Comparison of ENCODE assay signal across 8 cellular contexts in the genomic region with DNA sequence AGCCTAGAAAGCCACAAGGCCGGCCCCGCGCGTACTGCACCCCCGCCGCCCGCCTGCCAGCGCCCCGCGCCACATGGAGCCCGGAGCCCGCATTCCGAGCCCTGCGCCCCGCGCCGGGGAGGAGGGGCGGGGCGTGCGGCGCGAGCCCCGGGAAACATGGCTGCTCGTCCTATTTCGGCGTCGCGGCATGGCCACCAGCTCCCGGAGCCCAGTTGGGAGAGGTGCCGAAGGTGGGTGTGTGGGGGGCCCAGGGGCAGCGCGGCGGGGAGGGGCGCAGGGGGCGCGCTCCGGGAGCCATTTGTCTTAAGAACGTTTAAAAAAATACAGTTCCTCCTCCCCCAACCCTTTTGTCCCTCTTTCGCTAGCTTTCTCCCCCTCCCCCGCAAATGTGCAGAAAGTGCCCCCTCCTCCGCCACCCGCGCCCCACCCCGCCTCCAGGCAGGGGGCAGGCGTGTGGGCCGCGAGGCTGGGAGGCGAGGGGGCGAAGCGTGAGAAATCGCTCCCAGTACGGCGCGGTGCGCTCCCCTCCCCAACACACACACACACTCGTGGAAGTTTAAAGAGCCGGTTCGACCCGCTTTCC. TPM values are rescaled to one million over a fixed set of nuclear protein-coding genes. Genes with fewer than 3 reads are reported as not detected.
A peak's percentile ranks its signal among the peaks of the same experiment; 100 is the strongest.
DNase-seq lines count a peak whose midpoint lies in the region; ATAC-seq and TF ChIP-seq lines count a peak whose summit lies in the region.

No MANE protein-coding gene starts in this region.

- no peak for TF ChIP-seq CTCF in BE2C (IDR thresholded peaks at IDR 0.05; ENCODE audit: low read depth, low read length)

- H3K9me3 ChIP-seq in BE2C: no peaks in the 10 kb centered on the region
- no peaks in the 10 kb centered on the region for H3K9me3 ChIP-seq in HAP-1
- H3K9me3 ChIP-seq in endocrine pancreas (ENCODE audit: control insufficient read depth, low read length): no peaks in the 10 kb centered on the region
- H3K9me3 ChIP-seq in mesodermal cell (ENCODE audit: control insufficient read depth, low read length): no peaks in the 10 kb centered on the region

- ATAC-seq in HG03439 (IDR thresholded peaks at IDR 0.05; ENCODE audit: unreplicated experiment): no peak

- peak; percentile 80 for DNase-seq in BE2C
- peak; percentile 93 to 96 for DNase-seq in HAP-1 (ENCODE audit: low spot score in 2 of 2)
- peak; percentile 12 for DNase-seq in NCI-H748 treated with DMSO at 0.1 percent for 48 hours (lab: John Stamatoyannopoulos, UW)
- peak; percentile 39 to 48 (median 41) for DNase-seq in activated CD8-positive, alpha-beta memory T cell treated with anti-CD3 and anti-CD28 coated beads for 48 hours (ENCODE audit: low read depth in 2 of 3, low spot score in 2 of 3)
- peak; percentile 61 to 70 for DNase-seq in stimulated activated CD8-positive, alpha-beta memory T cell treated with anti-CD3 and anti-CD28 coated beads, Interleukin-15, amount 100 ng/mL, for 4 hours (ENCODE audit: low read depth in 2 of 2)

- in situ Hi-C loops in HAP-1 (cut with MboI; ENCODE audit: low sequenced_read_pairs): no loop called here

- H3K4me3 ChIP-seq in BE2C (ENCODE audit: low read depth, low read length): peak overlapping the region; percentile 97
- H3K4me3 ChIP-seq in HAP-1: peak overlapping the region; percentile 91
- H3K4me3 ChIP-seq in endocrine pancreas (ENCODE audit: control insufficient read depth, insufficient read depth, low read length): no peak overlapping the region
- peak overlapping the region; percentile 98 for H3K4me3 ChIP-seq in mesodermal cell (ENCODE audit: extremely low read depth, insufficient read depth, low read length, poor library complexity, severe bottlenecking)

- peaks cover 8% of the 10 kb centered on the region for H3K36me3 ChIP-seq in BE2C
- H3K36me3 ChIP-seq in HAP-1 (replicated peaks): peaks cover 28% of the 10 kb centered on the region
- H3K36me3 ChIP-seq in endocrine pancreas (ENCODE audit: control insufficient read depth, insufficient read depth, low read length): no peaks in the 10 kb centered on the region
- H3K36me3 ChIP-seq in mesodermal cell (ENCODE audit: control insufficient read depth, insufficient read depth, low read length): peaks cover 10% of the 10 kb centered on the region

- WGBS in mesodermal cell (ENCODE audit: insufficient coverage in 2 of 2), 2 experiments: 0% methylated on average over 25 to 30 of the region's 59 CpGs

- peak overlapping the region; percentile 93 for H3K27ac ChIP-seq in mesodermal cell (ENCODE audit: low read depth, low read length, severe bottlenecking)

- H3K27me3 ChIP-seq in BE2C (no peaks in the 10 kb centered on the region), HAP-1 (ENCODE audit: low read depth) (no peaks in the 10 kb centered on the region), endocrine pancreas (ENCODE audit: control insufficient read depth, insufficient read depth, low read length) (no peaks in the 10 kb centered on the region)

- peak overlapping the region; percentile 14 for H3K9ac ChIP-seq in endocrine pancreas (ENCODE audit: control insufficient read depth, insufficient read depth, low read length)

- H3K4me1 ChIP-seq in BE2C (peaks cover 18% of the 10 kb centered on the region), HAP-1 (peaks cover 40% of the 10 kb centered on the region), endocrine pancreas (ENCODE audit: control insufficient read depth, insufficient read depth, low read length) (peaks cover 17% of the 10 kb centered on the region), mesodermal cell (ENCODE audit: control insufficient read depth, insufficient read depth, low read length, poor library complexity, severe bottlenecking) (peaks cover 28% of the 10 kb centered on the region)

RNA-seq across cellular contexts. Expression of a gene that starts 2.5 kb away (rescaled TPM):
- polyA plus RNA-seq in BE2C (2012; ENCODE audit: insufficient read depth, insufficient read length, low read depth): 347 TPM
- 231 TPM for polyA plus RNA-seq in mesodermal cell (2013, experiment 1 of 2)
- 244 TPM for polyA plus RNA-seq in mesodermal cell (2013, experiment 2 of 2)

Comparison
In these comparisons a context has a peak if more than half of its experiments do, and no peak if none do; other contexts are left out.
1. DNase-seq: peak in every context shown above with its lines; median percentile 94 in HAP-1; 80 in BE2C; 66 in stimulated activated CD8-positive, alpha-beta memory T cell treated with anti-CD3 and anti-CD28 coated beads, Interleukin-15, amount 100 ng/mL, for 4 hours; 41 in activated CD8-positive, alpha-beta memory T cell treated with anti-CD3 and anti-CD28 coated beads for 48 hours; 12 in NCI-H748 treated with DMSO at 0.1 percent for 48 hours.